Comparison of ENCODE assay signal across 23 cellular contexts in the genomic region with DNA sequence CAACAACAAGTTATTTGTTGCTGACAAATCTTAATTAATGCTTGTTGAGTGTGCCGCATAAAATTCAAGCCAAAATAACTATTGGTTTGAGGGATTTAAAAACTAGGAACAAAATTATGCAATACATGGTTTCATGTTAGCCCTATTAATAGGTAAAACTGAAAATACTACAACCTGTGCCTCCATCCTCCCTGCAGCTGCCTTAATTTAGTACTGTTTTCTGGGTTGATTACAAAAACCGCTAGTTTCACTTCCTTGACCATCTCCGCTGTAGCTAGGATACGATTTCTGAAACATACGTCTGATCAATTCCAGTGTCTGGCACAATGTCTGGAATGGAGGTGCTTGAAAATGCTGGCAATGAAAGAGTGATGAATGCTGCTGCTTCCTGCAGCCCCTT.
A peak's percentile ranks its signal among the peaks of the same experiment; 100 is the strongest.
DNase-seq lines count a peak whose midpoint lies in the region; ATAC-seq and TF ChIP-seq lines count a peak whose summit lies in the region.
"Had no signal": no experiment of that assay in that cellular context is flagged by ENCODE, and none has a peak within 500 bp of the region (broad histone marks: within the 10 kb centered on the region; RNA-seq: fewer than 3 reads in every experiment).

No MANE protein-coding gene starts in this region.

- H3K9me3 ChIP-seq in OCI-LY3 (ENCODE audit: insufficient read depth, low read length): no peaks in the 10 kb centered on the region
- H3K9me3 ChIP-seq in spleen: no peaks in the 10 kb centered on the region
- H3K9me3 ChIP-seq: breast epithelium, SK-N-SH had no signal

- WGBS in spleen, 5 donors: 58 to 75% (median 70%) methylated on average over 5 of the region's 5 CpGs

- no peak for TF ChIP-seq POLR2A in spleen (IDR thresholded peaks at IDR 0.05)

- no peaks in the 10 kb centered on the region for H3K36me3 Mint-ChIP-seq in memory B cell
- H3K36me3 Mint-ChIP-seq: activated CD4-positive, alpha-beta memory T cell treated with anti-CD3 and anti-CD28 coated beads for 36 hours had no signal

- no peak overlapping the region for H3K4me3 ChIP-seq in KMS-11 (IDR thresholded peaks at IDR 0.05; ENCODE audit: insufficient read depth, low read depth, low read length)
- H3K4me3 ChIP-seq in OCI-LY3 (ENCODE audit: low read length): peak overlapping the region; percentile 58
- no peak overlapping the region for H3K4me3 ChIP-seq in spleen
- H3K4me3 ChIP-seq: breast epithelium, lung had no signal

- H2AFZ ChIP-seq in KMS-11 (ENCODE audit: low read depth): peak overlapping the region; percentile 50; the same call in 1 of the 2 replicates
- no peak overlapping the region for H2AFZ ChIP-seq in OCI-LY3 (ENCODE audit: low read depth, low read length)

- no peaks in the 10 kb centered on the region for H3K79me2 ChIP-seq in KMS-11 (ENCODE audit: insufficient read depth, low read depth)
- no peaks in the 10 kb centered on the region for H3K79me2 ChIP-seq in OCI-LY3 (ENCODE audit: low read length)

- H3K4me1 Mint-ChIP-seq in memory B cell: peaks cover 8% of the 10 kb centered on the region

- no peak for TF ChIP-seq CTCF in KMS-11 (conservative IDR thresholded peaks at IDR 0.05; ENCODE audit: low read depth, low read length)
- no peak for TF ChIP-seq CTCF in OCI-LY3 (IDR thresholded peaks at IDR 0.05; ENCODE audit: low read depth, low read length)
- TF ChIP-seq CTCF in spleen (IDR thresholded peaks at IDR 0.05 in 8 of 11, conservative IDR thresholded peaks at IDR 0.05 in 3 of 11): no peak

- peak overlapping the region; percentile 85 for H3K27ac ChIP-seq in KMS-11
- H3K27ac ChIP-seq in OCI-LY3 (ENCODE audit: low read length): no peak overlapping the region
- H3K27ac ChIP-seq in spleen: no peak overlapping the region
- H3K27ac ChIP-seq: breast epithelium had no signal

- H3K36me3 ChIP-seq in KMS-11 (ENCODE audit: insufficient read depth): no peaks in the 10 kb centered on the region
- no peaks in the 10 kb centered on the region for H3K36me3 ChIP-seq in OCI-LY3 (replicated peaks; ENCODE audit: low read depth, low read length)
- H3K36me3 ChIP-seq in spleen: no peaks in the 10 kb centered on the region
- H3K36me3 ChIP-seq: breast epithelium had no signal

- H4K20me1 ChIP-seq in KMS-11 (ENCODE audit: insufficient read depth) (no peaks in the 10 kb centered on the region), OCI-LY3 (ENCODE audit: insufficient read depth, low read length) (no peaks in the 10 kb centered on the region)

- H3K4me2 ChIP-seq in KMS-11 (peak overlapping the region; percentile 93), OCI-LY3 (ENCODE audit: low read length) (peak overlapping the region; percentile 80)
- H3K4me2 ChIP-seq: SK-N-SH had no signal

- peaks cover 2% of the 10 kb centered on the region for H3K27me3 Mint-ChIP-seq in memory B cell
- H3K27me3 Mint-ChIP-seq: CD4-positive, alpha-beta T cell had no signal

- H3K27ac Mint-ChIP-seq in memory B cell: no peak overlapping the region
- H3K27ac Mint-ChIP-seq: activated CD4-positive, alpha-beta memory T cell treated with anti-CD3 and anti-CD28 coated beads for 36 hours; CD4-positive, alpha-beta T cell had no signal

- H3K27me3 ChIP-seq in KMS-11 (ENCODE audit: insufficient read depth, low read depth): no peaks in the 10 kb centered on the region
- peaks cover 14% of the 10 kb centered on the region for H3K27me3 ChIP-seq in OCI-LY3 (ENCODE audit: low read depth, low read length)
- H3K27me3 ChIP-seq in spleen (replicated peaks in 1 of 7): no peaks in the 10 kb centered on the region
- H3K27me3 ChIP-seq: breast epithelium had no signal

- peak overlapping the region; percentile 25 for H3K4me3 Mint-ChIP-seq in memory B cell
- H3K4me3 Mint-ChIP-seq: activated CD4-positive, alpha-beta memory T cell treated with anti-CD3 and anti-CD28 coated beads for 36 hours; CD4-positive, alpha-beta T cell had no signal

- H3K4me1 ChIP-seq in KMS-11 (ENCODE audit: low read depth, poor library complexity, severe bottlenecking): peaks cover 54% of the 10 kb centered on the region
- H3K4me1 ChIP-seq in OCI-LY3 (ENCODE audit: low read length): peaks cover 21% of the 10 kb centered on the region
- no peaks in the 10 kb centered on the region for H3K4me1 ChIP-seq in spleen
- H3K4me1 ChIP-seq: breast epithelium had no signal

- peak overlapping the region; percentile 47; the same call in 1 of the 2 replicates for H3K9ac ChIP-seq in KMS-11
- no peak overlapping the region for H3K9ac ChIP-seq in OCI-LY3 (ENCODE audit: low read length)
- H3K9ac ChIP-seq: SK-N-SH had no signal

- ATAC-seq in GM18519 (IDR thresholded peaks at IDR 0.05; ENCODE audit: low FRiP score, unreplicated experiment) (peak; percentile 73), memory B cell (ENCODE audit: low read depth) (peak; percentile 70), GM18873 (IDR thresholded peaks at IDR 0.05; ENCODE audit: low FRiP score, unreplicated experiment) (no peak)
- ATAC-seq: stimulated activated naive CD8-positive, alpha-beta T cell treated with anti-CD3 and anti-CD28 coated beads, Interleukin-15, Interleukin-2, amounts not matched to agents 100 U/mL and 50 U/mL, for 24 hours had no signal

- H3K9me3 Mint-ChIP-seq in memory B cell: no peaks in the 10 kb centered on the region
- H3K9me3 Mint-ChIP-seq: activated CD4-positive, alpha-beta memory T cell treated with anti-CD3 and anti-CD28 coated beads for 36 hours; CD4-positive, alpha-beta T cell had no signal

- no peak for DNase-seq in memory B cell (ENCODE audit: low spot score in 2 of 2)
- no peak for DNase-seq in stimulated activated CD4-positive, alpha-beta T cell treated with anti-CD3 and anti-CD28 coated beads, Interleukin-4, amount 100 ng/mL, for 4 hours
- no peak for DNase-seq in activated naive CD4-positive, alpha-beta T cell (lab: John Stamatoyannopoulos, UW)
- DNase-seq in spleen: no peak
- DNase-seq: activated CD4-positive, alpha-beta memory T cell treated with anti-CD3 and anti-CD28 coated beads for 36 hours; activated effector memory CD4-positive, alpha-beta T cell treated with Interleukin-2 at 50 U/mL for 16 hours; CD4-positive, alpha-beta T cell; cortex of kidney; NCI-H1048; NCI-H2029; NCI-H345; occipital lobe; SK-N-SH; small intestine; stimulated activated CD4-positive, alpha-beta T cell treated with anti-CD3 and anti-CD28 coated beads, Interleukin-2, amount 100 ng/mL, for 48 hours; stimulated activated naive CD8-positive, alpha-beta T cell treated with anti-CD3 and anti-CD28 coated beads, Interleukin-15, Interleukin-2, amounts not matched to agents 100 U/mL and 50 U/mL, for 24 hours; T-helper 9 cell had no signal

- intact Hi-C loops in spleen (cut with DNase I; ENCODE audit: low total_unique reads): no loop called here
